ENCODE assay signal across 8 cellular contexts in the genomic region with DNA sequence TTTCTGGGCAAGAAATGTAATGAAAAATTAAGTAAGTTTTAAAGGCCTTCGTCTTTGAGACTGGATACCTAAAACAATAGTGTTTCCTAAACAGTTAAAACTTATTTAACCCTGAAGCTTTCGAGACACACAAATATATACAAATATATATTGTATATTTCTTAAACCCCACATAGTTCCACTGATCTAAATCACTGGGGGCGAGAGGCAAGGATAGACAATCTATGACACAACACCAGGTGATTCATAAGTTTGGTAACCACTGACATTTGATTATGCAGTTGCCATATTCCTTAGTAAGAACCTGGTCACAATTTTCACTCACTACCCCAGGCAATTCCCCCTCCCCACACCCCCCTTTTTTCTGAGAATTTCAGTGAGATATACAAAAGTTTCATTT. TPM values are rescaled to one million over a fixed set of nuclear protein-coding genes. Genes with fewer than 3 reads are reported as not detected.
DNase-seq lines count a peak whose midpoint lies in the region; ATAC-seq, FAIRE-seq and TF ChIP-seq lines count a peak whose summit lies in the region.

No MANE protein-coding gene starts in this region.

- peak overlapping the region; percentile 86 for H3K4me3 Mint-ChIP-seq in activated T-helper 2 cell treated with anti-CD3 and anti-CD28 coated beads, Interferon-gamma antibody, Interleukin-2, Interleukin-4, amounts not matched to agents 10 μg/mL and 5 μg/mL and 100 μg/mL, durations not matched to agents 14 hours and 24 hours and 36 hours (ENCODE audit: low read depth)

- peak overlapping the region; percentile 91 for H3K4me2 ChIP-seq in A549

- H3K27me3 Mint-ChIP-seq in activated T-helper 2 cell treated with anti-CD3 and anti-CD28 coated beads, Interferon-gamma antibody, Interleukin-2, Interleukin-4, amounts not matched to agents 10 μg/mL and 5 μg/mL and 100 μg/mL, durations not matched to agents 14 hours and 24 hours and 36 hours (ENCODE audit: low read depth), result no peaks in the 10 kb centered on the region

- CTCF ChIA-PET in A549 (lab: Yijun Ruan, JAX), result interaction anchor here (1.2 to 1.7 kb wide), 2 partner anchors 44 to 118 kb away, joined by 3 to 8 read pairs; a partner anchor contains a TSS

- H3K4me3 ChIP-seq in A549 (peak overlapping the region; percentile 55), HFF-Myc (replicated peaks; ENCODE audit: low read depth, low read length) (peak overlapping the region; percentile 62), iPS-11a (ENCODE audit: low read depth, low read length) (peak overlapping the region; percentile 93)

- no peak for TF ChIP-seq CTCF in A549 (IDR thresholded peaks at IDR 0.05)
- no peak for TF ChIP-seq CTCF in HFF-Myc (IDR thresholded peaks at IDR 0.05; ENCODE audit: low read depth, low read length, missing control alignments)

- POLR2A ChIA-PET in A549 (lab: Yijun Ruan, JAX), result interaction anchor here (3.3 kb wide), 1 partner anchor 43 kb away, joined by 34 read pairs; a partner anchor contains a TSS

- H3K9me3 ChIP-seq in A549, result no peaks in the 10 kb centered on the region

- H3K4me1 ChIP-seq in A549, result peaks cover 48% of the 10 kb centered on the region

- H3K27ac ChIP-seq in A549, result peak overlapping the region; percentile 79 to 89

- DNase-seq in A549 (ENCODE audit: low read depth in 1 of 2, low spot score in 1 of 2), result peak; percentile 15 to 55
- DNase-seq in HFF-Myc (ENCODE audit: extremely low read depth, low read depth), result no peak
- no peak for DNase-seq in activated T-helper 2 cell treated with anti-CD3 and anti-CD28 coated beads, Interferon-gamma antibody, Interleukin-2, Interleukin-4, amounts not matched to agents 10 μg/mL and 5 μg/mL and 100 μg/mL, durations not matched to agents 14 hours and 24 hours and 36 hours (ENCODE audit: low spot score)
- peak; percentile 31 for DNase-seq in stromal cell of bone marrow (ENCODE audit: low read depth)
- DNase-seq in amygdala (lab: John Stamatoyannopoulos, UW), result no peak
- no peak for DNase-seq in midbrain (lab: John Stamatoyannopoulos, UW)

- H3K4me1 Mint-ChIP-seq in activated T-helper 2 cell treated with anti-CD3 and anti-CD28 coated beads, Interferon-gamma antibody, Interleukin-2, Interleukin-4, amounts not matched to agents 10 μg/mL and 5 μg/mL and 100 μg/mL, durations not matched to agents 14 hours and 24 hours and 36 hours (ENCODE audit: low read depth), result peaks cover 45% of the 10 kb centered on the region

- no peak for TF ChIP-seq POLR2A in A549 (IDR thresholded peaks at IDR 0.05; ENCODE audit: low read length)

- no peak for FAIRE-seq in A549 (lab: Jason Lieb, UNC)

- no peak for TF ChIP-seq RAD21 in A549 (conservative IDR thresholded peaks at IDR 0.05 in 1 of 2, IDR thresholded peaks at IDR 0.05 in 1 of 2)

- 2% methylated on average over 3 of the region's 3 CpGs for WGBS in A549 (ENCODE audit: missing lambda C conversion rate)

- no peak for TF ChIP-seq EP300 in A549 (IDR thresholded peaks at IDR 0.05)

- peaks cover 35% of the 10 kb centered on the region for H3K36me3 Mint-ChIP-seq in activated T-helper 2 cell treated with anti-CD3 and anti-CD28 coated beads, Interferon-gamma antibody, Interleukin-2, Interleukin-4, amounts not matched to agents 10 μg/mL and 5 μg/mL and 100 μg/mL, durations not matched to agents 14 hours and 24 hours and 36 hours (ENCODE audit: low read depth)

- intact Hi-C loops in activated T-helper 2 cell treated with anti-CD3 and anti-CD28 coated beads, Interferon-gamma antibody, Interleukin-2, Interleukin-4, amounts not matched to agents 10 μg/mL and 5 μg/mL and 100 μg/mL, durations not matched to agents 14 hours and 24 hours and 36 hours (cut with micrococcal nuclease), result no loop called here

- ATAC-seq in A549 (no peak), HG03342 (IDR thresholded peaks at IDR 0.05; ENCODE audit: unreplicated experiment) (no peak)

- no peaks in the 10 kb centered on the region for H3K9me3 Mint-ChIP-seq in activated T-helper 2 cell treated with anti-CD3 and anti-CD28 coated beads, Interferon-gamma antibody, Interleukin-2, Interleukin-4, amounts not matched to agents 10 μg/mL and 5 μg/mL and 100 μg/mL, durations not matched to agents 14 hours and 24 hours and 36 hours

- H3K27ac Mint-ChIP-seq in activated T-helper 2 cell treated with anti-CD3 and anti-CD28 coated beads, Interferon-gamma antibody, Interleukin-2, Interleukin-4, amounts not matched to agents 10 μg/mL and 5 μg/mL and 100 μg/mL, durations not matched to agents 14 hours and 24 hours and 36 hours, result peak overlapping the region; percentile 91

TF ChIP-seq in A549, 52 proteins besides CTCF, POLR2A, EP300 and RAD21:
- TF ChIP-seq KDM1A (IDR thresholded peaks at IDR 0.05; ENCODE audit: low read depth), result no peak
- TF ChIP-seq, protein P1, sequence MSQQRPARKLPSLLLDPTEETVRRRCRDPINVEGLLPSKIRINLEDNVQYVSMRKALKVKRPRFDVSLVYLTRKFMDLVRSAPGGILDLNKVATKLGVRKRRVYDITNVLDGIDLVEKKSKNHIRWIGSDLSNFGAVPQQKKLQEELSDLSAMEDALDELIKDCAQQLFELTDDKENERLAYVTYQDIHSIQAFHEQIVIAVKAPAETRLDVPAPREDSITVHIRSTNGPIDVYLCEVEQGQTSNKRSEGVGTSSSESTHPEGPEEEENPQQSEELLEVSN (IDR thresholded peaks at IDR 0.05; ENCODE audit: borderline replicate concordance, low read depth), result no peak
- TF ChIP-seq, protein P2, sequence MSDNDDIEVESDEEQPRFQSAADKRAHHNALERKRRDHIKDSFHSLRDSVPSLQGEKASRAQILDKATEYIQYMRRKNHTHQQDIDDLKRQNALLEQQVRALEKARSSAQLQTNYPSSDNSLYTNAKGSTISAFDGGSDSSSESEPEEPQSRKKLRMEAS (IDR thresholded peaks at IDR 0.05), result no peak
- TF ChIP-seq RARB (CRISPR knock-in tag; IDR thresholded peaks at IDR 0.05), result no peak
- peak in 1 of 2 experiments; percentile 46; a peak in 2 of 4 replicates for TF ChIP-seq CEBPB (IDR thresholded peaks at IDR 0.05)
- no peak for TF ChIP-seq HOXA7 (CRISPR knock-in tag; IDR thresholded peaks at IDR 0.05)
- TF ChIP-seq, protein P3, sequence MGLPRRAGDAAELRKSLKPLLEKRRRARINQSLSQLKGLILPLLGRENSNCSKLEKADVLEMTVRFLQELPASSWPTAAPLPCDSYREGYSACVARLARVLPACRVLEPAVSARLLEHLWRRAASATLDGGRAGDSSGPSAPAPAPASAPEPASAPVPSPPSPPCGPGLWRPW (IDR thresholded peaks at IDR 0.05), result no peak
- TF ChIP-seq, protein P4, sequence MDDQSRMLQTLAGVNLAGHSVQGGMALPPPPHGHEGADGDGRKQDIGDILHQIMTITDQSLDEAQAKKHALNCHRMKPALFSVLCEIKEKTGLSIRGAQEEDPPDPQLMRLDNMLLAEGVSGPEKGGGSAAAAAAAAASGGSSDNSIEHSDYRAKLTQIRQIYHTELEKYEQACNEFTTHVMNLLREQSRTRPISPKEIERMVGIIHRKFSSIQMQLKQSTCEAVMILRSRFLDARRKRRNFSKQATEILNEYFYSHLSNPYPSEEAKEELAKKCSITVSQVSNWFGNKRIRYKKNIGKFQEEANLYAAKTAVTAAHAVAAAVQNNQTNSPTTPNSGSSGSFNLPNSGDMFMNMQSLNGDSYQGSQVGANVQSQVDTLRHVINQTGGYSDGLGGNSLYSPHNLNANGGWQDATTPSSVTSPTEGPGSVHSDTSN (IDR thresholded peaks at IDR 0.05), result no peak
- TF ChIP-seq TFCP2L1 (CRISPR knock-in tag; IDR thresholded peaks at IDR 0.05), result no peak
- TF ChIP-seq MYC (IDR thresholded peaks at IDR 0.05; ENCODE audit: borderline replicate concordance, low read length), result no peak
- TF ChIP-seq ESRRA (IDR thresholded peaks at IDR 0.05; ENCODE audit: borderline replicate concordance, low read length), result no peak
- TF ChIP-seq, protein P5, sequence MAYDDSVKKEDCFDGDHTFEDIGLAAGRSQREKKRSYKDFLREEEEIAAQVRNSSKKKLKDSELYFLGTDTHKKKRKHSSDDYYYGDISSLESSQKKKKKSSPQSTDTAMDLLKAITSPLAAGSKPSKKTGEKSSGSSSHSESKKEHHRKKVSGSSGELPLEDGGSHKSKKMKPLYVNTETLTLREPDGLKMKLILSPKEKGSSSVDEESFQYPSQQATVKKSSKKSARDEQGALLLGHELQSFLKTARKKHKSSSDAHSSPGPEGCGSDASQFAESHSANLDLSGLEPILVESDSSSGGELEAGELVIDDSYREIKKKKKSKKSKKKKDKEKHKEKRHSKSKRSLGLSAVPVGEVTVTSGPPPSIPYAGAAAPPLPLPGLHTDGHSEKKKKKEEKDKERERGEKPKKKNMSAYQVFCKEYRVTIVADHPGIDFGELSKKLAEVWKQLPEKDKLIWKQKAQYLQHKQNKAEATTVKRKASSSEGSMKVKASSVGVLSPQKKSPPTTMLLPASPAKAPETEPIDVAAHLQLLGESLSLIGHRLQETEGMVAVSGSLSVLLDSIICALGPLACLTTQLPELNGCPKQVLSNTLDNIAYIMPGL (CRISPR knock-in tag; IDR thresholded peaks at IDR 0.05; ENCODE audit: borderline replicate concordance), result no peak
- TF ChIP-seq, protein P6, sequence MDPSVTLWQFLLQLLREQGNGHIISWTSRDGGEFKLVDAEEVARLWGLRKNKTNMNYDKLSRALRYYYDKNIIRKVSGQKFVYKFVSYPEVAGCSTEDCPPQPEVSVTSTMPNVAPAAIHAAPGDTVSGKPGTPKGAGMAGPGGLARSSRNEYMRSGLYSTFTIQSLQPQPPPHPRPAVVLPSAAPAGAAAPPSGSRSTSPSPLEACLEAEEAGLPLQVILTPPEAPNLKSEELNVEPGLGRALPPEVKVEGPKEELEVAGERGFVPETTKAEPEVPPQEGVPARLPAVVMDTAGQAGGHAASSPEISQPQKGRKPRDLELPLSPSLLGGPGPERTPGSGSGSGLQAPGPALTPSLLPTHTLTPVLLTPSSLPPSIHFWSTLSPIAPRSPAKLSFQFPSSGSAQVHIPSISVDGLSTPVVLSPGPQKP (IDR thresholded peaks at IDR 0.05; ENCODE audit: low read depth, low read length), result no peak
- TF ChIP-seq JUNB (IDR thresholded peaks at IDR 0.05), result no peak
- TF ChIP-seq FOSL2 (IDR thresholded peaks at IDR 0.05), result no peak
- peak; percentile 49 for TF ChIP-seq FOSL2 (CRISPR knock-in tag; IDR thresholded peaks at IDR 0.05)

RNA-seq across cellular contexts. Expression of a gene that starts 55.3 kb away (rescaled TPM):
- polyA plus RNA-seq in A549 (2011; rRNA removed) (26.7 and 27.5 TPM in 2 replicates), A549 (2017; fragmentation: RNase III; extraction: RNeasy Plus Mini Kit Qiagen cat#74134 plus additional on column Dnase treatment) (22.8 to 25.4 TPM (median 23.7 TPM) in 3 replicates)
- polyA plus RNA-seq in A549 (2012; cell fraction: cytosol; rRNA removed), result 52.7 and 54.8 TPM in 2 replicates
- polyA plus RNA-seq in A549 (2012; cell fraction: nucleus; rRNA removed), result 39.5 and 45.1 TPM in 2 replicates
- polyA minus RNA-seq in A549 (2011; rRNA and poly(A)+ RNA removed), result 2.6 and 2.8 TPM in 2 replicates
- 23.6 and 26.6 TPM in 2 replicates for total RNA-seq in activated T-helper 2 cell treated with anti-CD3 and anti-CD28 coated beads, Interferon-gamma antibody, Interleukin-2, Interleukin-4, amounts not matched to agents 10 μg/mL and 5 μg/mL and 100 μg/mL, durations not matched to agents 14 hours and 24 hours and 36 hours

Comparison
In these comparisons a context has a peak if more than half of its experiments do, and no peak if none do; other contexts are left out.
1. DNase-seq: peak in A549 (2 of 2) and stromal cell of bone marrow (single experiment); none in HFF-Myc (single experiment), activated T-helper 2 cell treated with anti-CD3 and anti-CD28 coated beads, Interferon-gamma antibody, Interleukin-2, Interleukin-4, amounts not matched to agents 10 μg/mL and 5 μg/mL and 100 μg/mL, durations not matched to agents 14 hours and 24 hours and 36 hours (single experiment), amygdala (0 of 56) and midbrain (single experiment).
2. Peak in every context shown above with its lines, with median percentiles within 50 percentile points of each other: H3K4me3 ChIP-seq.